ENCODE assay signal across 23 cellular contexts in genomic region chr7:71191766-71192165, GRCh38. TPM values are rescaled to one million over a fixed set of nuclear protein-coding genes. Genes with fewer than 3 reads are reported as not detected.
"Had no signal": no experiment of that assay in that cellular context is flagged by ENCODE, and none has a peak within 500 bp of the region (broad histone marks: within the 10 kb centered on the region; RNA-seq: fewer than 3 reads in every experiment).

No MANE protein-coding gene starts in this region.

- H3K27me3 ChIP-seq: colonic mucosa, heart left ventricle, neutrophil, right atrium auricular region, sigmoid colon, stomach, transverse colon had no signal

- ATAC-seq: heart left ventricle; naive thymus-derived CD4-positive, alpha-beta T cell had no signal

- H3K4me1 ChIP-seq: colonic mucosa, right atrium auricular region, sigmoid colon, stomach, transverse colon had no signal

- H3K4me3 ChIP-seq: colonic mucosa, heart left ventricle, right atrium auricular region, sigmoid colon, stomach, thoracic aorta, transverse colon had no signal

- DNase-seq: colonic mucosa; dermis blood vessel endothelial cell; erythroblast; foreskin melanocyte; heart left ventricle; hypothalamus; kidney glomerular epithelial cell; mammary epithelial cell; naive thymus-derived CD4-positive, alpha-beta T cell; nephron progenitor cell; posterior cingulate gyrus; sigmoid colon; small intestine; stimulated activated CD4-positive, alpha-beta T cell treated with anti-CD3 and anti-CD28 coated beads, Interleukin-12 subunit alpha, Interleukin-12 subunit beta, amount 100 ng/mL, for 4 hours; stimulated activated naive CD4-positive, alpha-beta T cell; stomach; transverse colon had no signal

- H3K27me3 Mint-ChIP-seq: naive thymus-derived CD4-positive, alpha-beta T cell had no signal

- H3K9me3 ChIP-seq: colonic mucosa, neutrophil, right atrium auricular region, thoracic aorta, transverse colon had no signal

- H3K4me1 Mint-ChIP-seq: naive thymus-derived CD4-positive, alpha-beta T cell had no signal

- H3K4me3 Mint-ChIP-seq: naive thymus-derived CD4-positive, alpha-beta T cell; nephron progenitor cell had no signal

- H3K27ac Mint-ChIP-seq: naive thymus-derived CD4-positive, alpha-beta T cell; nephron progenitor cell had no signal

- H3K36me3 ChIP-seq: colonic mucosa, heart left ventricle, neutrophil, right atrium auricular region, sigmoid colon, stomach, thoracic aorta, transverse colon had no signal

- H3K27ac ChIP-seq: colonic mucosa, heart left ventricle, neutrophil, right atrium auricular region, sigmoid colon, stomach, thoracic aorta, transverse colon had no signal

RNA-seq across cellular contexts. Expression of gene GALNT17, which starts 59.8 kb away (rescaled TPM):
- total RNA-seq: dermis blood vessel endothelial cell; endothelial cell of umbilical vein; mammary epithelial cell; mononuclear cell; naive thymus-derived CD4-positive, alpha-beta T cell; pulmonary artery endothelial cell had no signal
